Comparison of ENCODE assay signal across 14 cellular contexts in the genomic region with DNA sequence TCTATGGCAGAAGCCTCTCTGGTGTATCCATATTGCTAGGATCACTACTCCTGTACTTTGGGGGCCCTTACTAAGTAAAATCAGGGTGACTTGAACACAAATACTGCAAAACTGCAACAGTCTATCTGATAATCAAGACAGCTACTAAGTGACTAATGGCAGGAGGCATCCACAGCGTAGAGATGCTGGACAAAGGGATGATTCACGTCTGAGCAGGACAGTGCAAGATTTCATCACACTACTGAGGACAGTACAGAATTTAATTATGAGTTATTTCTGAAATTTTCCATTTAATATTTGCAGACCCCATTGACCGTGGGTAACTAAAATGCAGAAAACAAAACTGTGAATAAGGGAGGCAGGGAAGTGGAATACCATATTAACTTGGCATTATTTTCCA. TPM values are rescaled to one million over a fixed set of nuclear protein-coding genes. Genes with fewer than 3 reads are reported as not detected.
DNase-seq lines count a peak whose midpoint lies in the region; ATAC-seq and TF ChIP-seq lines count a peak whose summit lies in the region.
"Had no signal": no experiment of that assay in that cellular context is flagged by ENCODE, and none has a peak within 500 bp of the region (broad histone marks: within the 10 kb centered on the region; RNA-seq: fewer than 3 reads in every experiment).

No MANE protein-coding gene starts in this region.

- TF ChIP-seq POLR2A in thyroid gland (IDR thresholded peaks at IDR 0.05) (no peak), stomach (IDR thresholded peaks at IDR 0.05) (no peak)

- peak overlapping the region; percentile 3 for H3K27ac Mint-ChIP-seq in osteocyte (ENCODE audit: unreplicated experiment)
- H3K27ac Mint-ChIP-seq: activated CD4-positive, alpha-beta T cell treated with anti-CD3 and anti-CD28 coated beads, Interleukin-2, amount 10 ng/mL, durations not matched to agents 7 days and 5 days; stimulated activated effector memory CD8-positive, alpha-beta T cell treated with anti-CD3 and anti-CD28 coated beads, Interleukin-12 subunit alpha, Interleukin-12 subunit beta, amount 100 ng/mL, for 72 hours had no signal

- peaks cover 10% of the 10 kb centered on the region for H3K4me1 ChIP-seq in RWPE2 (ENCODE audit: insufficient read depth, poor library complexity, severe bottlenecking)
- H3K4me1 ChIP-seq in thyroid gland: no peaks in the 10 kb centered on the region
- peaks cover 0 to 13% (median 4%) of the 10 kb centered on the region in 4 donors for H3K4me1 ChIP-seq in stomach
- H3K4me1 ChIP-seq: SJCRH30 had no signal

- peak; percentile 21 for DNase-seq in Daoy (ENCODE audit: low read depth)
- DNase-seq in RWPE2 (ENCODE audit: low spot score): no peak
- DNase-seq in fibroblast of mammary gland (ENCODE audit: low read depth): peak; percentile 85
- no peak for DNase-seq in osteocyte (ENCODE audit: extremely low spot score, unreplicated experiment)
- no peak for DNase-seq in superior temporal gyrus (ENCODE audit: extremely low spot score)
- DNase-seq in thyroid gland: no peak
- DNase-seq in stomach: no peak
- DNase-seq: activated CD4-positive, alpha-beta T cell treated with anti-CD3 and anti-CD28 coated beads, Interleukin-2, amount 10 ng/mL, durations not matched to agents 7 days and 5 days; activated gamma-delta T cell; cortex of kidney; naive thymus-derived CD8-positive, alpha-beta T cell; SJCRH30 had no signal

- no peaks in the 10 kb centered on the region for H3K27me3 Mint-ChIP-seq in osteocyte (ENCODE audit: unreplicated experiment)
- H3K27me3 Mint-ChIP-seq: activated CD4-positive, alpha-beta T cell treated with anti-CD3 and anti-CD28 coated beads, Interleukin-2, amount 10 ng/mL, durations not matched to agents 7 days and 5 days; naive thymus-derived CD8-positive, alpha-beta T cell had no signal

- peaks cover 23% of the 10 kb centered on the region for H3K36me3 Mint-ChIP-seq in osteocyte (ENCODE audit: unreplicated experiment)

- intact Hi-C loops in thyroid gland (cut with DNase I): no loop called here
- intact Hi-C loops in stomach (cut with DNase I; ENCODE audit: low total_unique reads): no loop called here

- ATAC-seq in RWPE2 (ENCODE audit: low read depth) (peak; percentile 100), GM21737 (IDR thresholded peaks at IDR 0.05; ENCODE audit: unreplicated experiment) (no peak)
- ATAC-seq: naive thymus-derived CD8-positive, alpha-beta T cell; stimulated activated effector memory CD8-positive, alpha-beta T cell treated with anti-CD3 and anti-CD28 coated beads, Interleukin-12 subunit alpha, Interleukin-12 subunit beta, amount 100 ng/mL, for 72 hours had no signal

- no peak for TF ChIP-seq CTCF in RWPE2 (IDR thresholded peaks at IDR 0.05; ENCODE audit: poor library complexity, severe bottlenecking)
- no peak for TF ChIP-seq CTCF in fibroblast of mammary gland (conservative IDR thresholded peaks at IDR 0.05; ENCODE audit: control insufficient read depth, insufficient read depth, low read depth, low read length)
- no peak for TF ChIP-seq CTCF in osteocyte (IDR thresholded peaks at IDR 0.05)
- no peak for TF ChIP-seq CTCF in thyroid gland (IDR thresholded peaks at IDR 0.05)
- TF ChIP-seq CTCF in stomach (IDR thresholded peaks at IDR 0.05): no peak

- WGBS in thyroid gland, 2 donors: 90 to 94% methylated on average over 3 of the region's 3 CpGs
- 76 to 90% (median 88%) methylated on average over 3 of the region's 3 CpGs for WGBS in stomach, 5 donors

- H3K9me3 Mint-ChIP-seq in osteocyte (ENCODE audit: unreplicated experiment): peaks cover 12% of the 10 kb centered on the region
- H3K9me3 Mint-ChIP-seq: stimulated activated effector memory CD8-positive, alpha-beta T cell treated with anti-CD3 and anti-CD28 coated beads, Interleukin-12 subunit alpha, Interleukin-12 subunit beta, amount 100 ng/mL, for 72 hours had no signal

- peaks cover 5% of the 10 kb centered on the region for H3K4me1 Mint-ChIP-seq in osteocyte (ENCODE audit: unreplicated experiment)

- H3K9me3 ChIP-seq in RWPE2 (ENCODE audit: severe bottlenecking) (no peaks in the 10 kb centered on the region), thyroid gland (no peaks in the 10 kb centered on the region), stomach (peaks cover 0 to 7% (median 0%) of the 10 kb centered on the region in 4 donors)
- H3K9me3 ChIP-seq: SJCRH30 had no signal

- no peak for TF ChIP-seq EP300 in stomach (IDR thresholded peaks at IDR 0.05)

- H3K4me3 ChIP-seq in RWPE2 (ENCODE audit: severe bottlenecking): no peak overlapping the region
- no peak overlapping the region for H3K4me3 ChIP-seq in fibroblast of mammary gland (ENCODE audit: control insufficient read depth, low read depth, low read length)
- no peak overlapping the region for H3K4me3 ChIP-seq in thyroid gland (replicated peaks in 1 of 3)
- no peak overlapping the region for H3K4me3 ChIP-seq in stomach
- H3K4me3 ChIP-seq: SJCRH30 had no signal

- H3K36me3 ChIP-seq in RWPE2 (ENCODE audit: low read depth) (peaks cover 25% of the 10 kb centered on the region), thyroid gland (no peaks in the 10 kb centered on the region), stomach (peaks cover 0 to 21% (median 6%) of the 10 kb centered on the region in 4 donors)
- H3K36me3 ChIP-seq: SJCRH30 had no signal

- H3K27me3 ChIP-seq in RWPE2 (ENCODE audit: insufficient read depth, poor library complexity, severe bottlenecking): no peaks in the 10 kb centered on the region
- H3K27me3 ChIP-seq in thyroid gland: no peaks in the 10 kb centered on the region
- no peaks in the 10 kb centered on the region for H3K27me3 ChIP-seq in stomach
- H3K27me3 ChIP-seq: SJCRH30 had no signal

- peak overlapping the region; percentile 29 for H3K27ac ChIP-seq in RWPE2 (ENCODE audit: poor library complexity, severe bottlenecking)
- no peak overlapping the region for H3K27ac ChIP-seq in thyroid gland
- no peak overlapping the region for H3K27ac ChIP-seq in stomach
- H3K27ac ChIP-seq: SJCRH30 had no signal

- no peak overlapping the region for H3K4me3 Mint-ChIP-seq in osteocyte (ENCODE audit: unreplicated experiment)
- H3K4me3 Mint-ChIP-seq: activated CD4-positive, alpha-beta T cell treated with anti-CD3 and anti-CD28 coated beads, Interleukin-2, amount 10 ng/mL, durations not matched to agents 7 days and 5 days; naive thymus-derived CD8-positive, alpha-beta T cell; stimulated activated effector memory CD8-positive, alpha-beta T cell treated with anti-CD3 and anti-CD28 coated beads, Interleukin-12 subunit alpha, Interleukin-12 subunit beta, amount 100 ng/mL, for 72 hours had no signal

RNA-seq across cellular contexts. Expression of gene CUL2, which starts 10.4 kb away (rescaled TPM):
- total RNA-seq in Daoy (2014; rRNA removed; shearing (Covaris generic)): 20.6 and 21.7 TPM in 2 replicates
- total RNA-seq in osteocyte: 33.6 and 34.3 TPM in 2 replicates
- 10 to 100 TPM; 16.5 to 19.0 (median 18.2) TPM for total RNA-seq in thyroid gland
- 10 to 100 TPM in 3 of 5 donors, 1 to 10 TPM in 2; 2.3 to 31.9 (median 11.6) TPM for total RNA-seq in stomach
- polyA plus RNA-seq in stomach: 1 to 10 TPM; 8.2 to 9.9 (median 8.5) TPM

RNA-seq across cellular contexts. Expression of gene CREM, which starts 46.9 kb away (rescaled TPM):
- 29.4 and 30.2 TPM in 2 replicates for total RNA-seq in Daoy (2014; rRNA removed; shearing (Covaris generic))
- total RNA-seq in osteocyte (31.4 and 31.5 TPM in 2 replicates), thyroid gland (10 to 100 TPM; 39.9 to 64.4 (median 50.5) TPM), stomach (10 to 100 TPM in 4 of 5 donors, 1 to 10 TPM in 1; 9.6 to 53.9 (median 18.7) TPM)
- 10 to 100 TPM; 23.9 to 67.8 (median 41.5) TPM for polyA plus RNA-seq in stomach

Comparison
In these comparisons a context has a peak if more than half of its experiments do, and no peak if none do; other contexts are left out.
1. DNase-seq: peak in Daoy (single experiment) and fibroblast of mammary gland (single experiment); none in RWPE2 (single experiment), osteocyte (single experiment), superior temporal gyrus (single experiment), thyroid gland (0 of 2) and stomach (single experiment).